10 cellular contexts compared by ENCODE assay signal in the genomic region with DNA sequence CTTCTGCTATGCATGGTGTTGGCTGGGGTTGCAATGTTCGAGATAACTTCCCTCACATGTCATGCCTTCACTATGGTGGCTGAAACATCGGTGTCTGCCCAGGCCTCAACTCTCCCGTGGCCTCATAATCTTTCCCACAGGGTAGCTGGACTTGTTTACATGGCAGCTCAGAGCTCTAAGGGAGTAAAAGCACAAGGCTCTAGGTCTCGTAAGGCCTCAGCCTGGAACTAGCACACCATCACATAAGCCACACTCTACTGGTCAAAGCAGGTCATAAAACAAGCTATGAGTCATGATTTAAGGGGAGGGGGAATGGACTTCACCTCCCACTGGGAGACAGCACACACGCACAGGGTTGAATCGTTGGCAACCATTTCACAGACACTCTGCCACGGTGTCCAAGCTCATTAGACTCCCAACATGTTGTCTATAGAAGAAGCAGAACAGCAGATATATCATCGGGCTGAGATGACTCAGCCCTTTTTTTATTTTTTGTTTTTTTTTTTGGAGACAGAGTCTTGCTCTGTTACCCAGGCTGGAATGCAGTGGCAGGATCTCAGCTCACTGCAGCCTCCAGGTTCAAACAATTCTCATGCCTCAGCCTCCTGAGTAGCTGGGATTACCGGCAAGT.
DNase-seq lines count a peak whose midpoint lies in the region; ATAC-seq, FAIRE-seq and TF ChIP-seq lines count a peak whose summit lies in the region.
"Had no signal": no experiment of that assay in that cellular context is flagged by ENCODE, and none has a peak within 500 bp of the region (broad histone marks: within the 10 kb centered on the region; RNA-seq: fewer than 3 reads in every experiment).

No MANE protein-coding gene starts in this region.

- H3K27ac ChIP-seq in astrocyte (ENCODE audit: low read depth, low read length) (peak overlapping the region; percentile 83), iPS-20b (ENCODE audit: low read length) (no peak overlapping the region), suprapubic skin (peak overlapping the region; percentile 9)

- TF ChIP-seq EP300 in suprapubic skin (IDR thresholded peaks at IDR 0.05), result no peak

- no peaks in the 10 kb centered on the region for H3K27me3 Mint-ChIP-seq in astrocyte (ENCODE audit: low read depth, unreplicated experiment)

- DNase-seq in HK-2 (ENCODE audit: unreplicated experiment), result peak; percentile 48
- peak; percentile 99 for DNase-seq in astrocyte (ENCODE audit: low read depth)
- no peak for DNase-seq in suprapubic skin (ENCODE audit: low spot score in 2 of 2)
- DNase-seq in Ammon's horn (ENCODE audit: low spot score), result no peak
- DNase-seq in DMS79 (lab: John Stamatoyannopoulos, UW), result no peak
- no peak for DNase-seq in GM12892 (ENCODE audit: insufficient read length)
- DNase-seq: hippocampal formation had no signal

- peaks cover 38% of the 10 kb centered on the region for H3K4me1 ChIP-seq in astrocyte (ENCODE audit: insufficient read depth, low read length)
- 0 out of 2 replicates have a peak, but pooled peaks cover 2% of the 10 kb centered on the region for H3K4me1 ChIP-seq in iPS-20b (ENCODE audit: insufficient read depth, low read length)
- H3K4me1 ChIP-seq in suprapubic skin, result peaks cover 63% of the 10 kb centered on the region

- peaks cover 35% of the 10 kb centered on the region for H3K4me1 Mint-ChIP-seq in astrocyte (ENCODE audit: low read depth, unreplicated experiment)

- no peaks in the 10 kb centered on the region for H3K36me3 Mint-ChIP-seq in astrocyte (ENCODE audit: low read depth, unreplicated experiment)

- no peak for TF ChIP-seq CTCF in astrocyte (IDR thresholded peaks at IDR 0.05; ENCODE audit: insufficient read depth, low read depth, low read length)
- no peak for TF ChIP-seq CTCF in suprapubic skin (IDR thresholded peaks at IDR 0.05)

- WGBS in suprapubic skin, result 51% methylated on average over 9 of the region's 9 CpGs

- FAIRE-seq in astrocyte (lab: Jason Lieb, UNC) (peak; percentile 63), GM12892 (lab: Jason Lieb, UNC) (no peak)

- peak overlapping the region; percentile 59 for H2AFZ ChIP-seq in astrocyte (ENCODE audit: low read depth, low read length)

- H3K4me3 Mint-ChIP-seq in astrocyte (ENCODE audit: unreplicated experiment), result peak overlapping the region; percentile 71
- H3K4me3 Mint-ChIP-seq: T-helper 1 cell treated with Interleukin-12 subunit alpha and Interleukin-12 subunit beta and Interleukin-4 antibody, amounts not matched to agents 30 μg/mL and 1 μg/mL, for 36 hours had no signal

- H3K4me3 ChIP-seq in astrocyte (ENCODE audit: insufficient read depth, low read depth, low read length), result no peak overlapping the region
- no peak overlapping the region for H3K4me3 ChIP-seq in iPS-20b (ENCODE audit: low read length)
- no peak overlapping the region for H3K4me3 ChIP-seq in suprapubic skin

- no peaks in the 10 kb centered on the region for H3K79me2 ChIP-seq in astrocyte (ENCODE audit: insufficient read depth, low read length)

- H3K9ac ChIP-seq in astrocyte (ENCODE audit: low read length), result peak overlapping the region; percentile 40
- H3K9ac ChIP-seq in iPS-20b (ENCODE audit: low read depth, low read length), result peak overlapping the region; percentile 13; the same call in 1 of the 2 replicates

- no peaks in the 10 kb centered on the region for H3K9me3 Mint-ChIP-seq in astrocyte (ENCODE audit: unreplicated experiment)
- H3K9me3 Mint-ChIP-seq: T-helper 1 cell treated with Interleukin-12 subunit alpha and Interleukin-12 subunit beta and Interleukin-4 antibody, amounts not matched to agents 30 μg/mL and 1 μg/mL, for 36 hours had no signal

- H3K27me3 ChIP-seq in astrocyte (ENCODE audit: insufficient read depth, low read length) (no peaks in the 10 kb centered on the region), iPS-20b (ENCODE audit: insufficient read depth, low read length) (no peaks in the 10 kb centered on the region), suprapubic skin (no peaks in the 10 kb centered on the region)

- H3K4me2 ChIP-seq in astrocyte (ENCODE audit: low read length), result peak overlapping the region; percentile 23

- H3K9me3 ChIP-seq in astrocyte (ENCODE audit: insufficient read depth, low read depth, low read length) (no peaks in the 10 kb centered on the region), iPS-20b (ENCODE audit: insufficient read depth, low read depth, low read length) (no peaks in the 10 kb centered on the region), suprapubic skin (no peaks in the 10 kb centered on the region)

- TF ChIP-seq POLR2A in suprapubic skin (IDR thresholded peaks at IDR 0.05) (no peak), GM12892 (IDR thresholded peaks at IDR 0.05; ENCODE audit: low read depth, low read length) (no peak)

- H3K36me3 ChIP-seq in astrocyte (ENCODE audit: insufficient read depth, low read length) (no peaks in the 10 kb centered on the region), iPS-20b (ENCODE audit: insufficient read depth, low read depth, low read length) (no peaks in the 10 kb centered on the region), suprapubic skin (no peaks in the 10 kb centered on the region)

- no peak for ATAC-seq in GM21825 (IDR thresholded peaks at IDR 0.05; ENCODE audit: unreplicated experiment)

- H4K20me1 ChIP-seq in astrocyte (ENCODE audit: insufficient read depth, low read length), result no peaks in the 10 kb centered on the region

- peak overlapping the region; percentile 98 for H3K27ac Mint-ChIP-seq in astrocyte (ENCODE audit: unreplicated experiment)
- H3K27ac Mint-ChIP-seq: T-helper 1 cell treated with Interleukin-12 subunit alpha and Interleukin-12 subunit beta and Interleukin-4 antibody, amounts not matched to agents 30 μg/mL and 1 μg/mL, for 36 hours had no signal

Comparison
In these comparisons a context has a peak if more than half of its experiments do, and no peak if none do; other contexts are left out.
1. DNase-seq: peak in HK-2 (single experiment) and astrocyte (single experiment); none in suprapubic skin (0 of 2), Ammon's horn (single experiment), DMS79 (single experiment) and GM12892 (single experiment).